Comparison of ENCODE assay signal across 8 cellular contexts in the genomic region with DNA sequence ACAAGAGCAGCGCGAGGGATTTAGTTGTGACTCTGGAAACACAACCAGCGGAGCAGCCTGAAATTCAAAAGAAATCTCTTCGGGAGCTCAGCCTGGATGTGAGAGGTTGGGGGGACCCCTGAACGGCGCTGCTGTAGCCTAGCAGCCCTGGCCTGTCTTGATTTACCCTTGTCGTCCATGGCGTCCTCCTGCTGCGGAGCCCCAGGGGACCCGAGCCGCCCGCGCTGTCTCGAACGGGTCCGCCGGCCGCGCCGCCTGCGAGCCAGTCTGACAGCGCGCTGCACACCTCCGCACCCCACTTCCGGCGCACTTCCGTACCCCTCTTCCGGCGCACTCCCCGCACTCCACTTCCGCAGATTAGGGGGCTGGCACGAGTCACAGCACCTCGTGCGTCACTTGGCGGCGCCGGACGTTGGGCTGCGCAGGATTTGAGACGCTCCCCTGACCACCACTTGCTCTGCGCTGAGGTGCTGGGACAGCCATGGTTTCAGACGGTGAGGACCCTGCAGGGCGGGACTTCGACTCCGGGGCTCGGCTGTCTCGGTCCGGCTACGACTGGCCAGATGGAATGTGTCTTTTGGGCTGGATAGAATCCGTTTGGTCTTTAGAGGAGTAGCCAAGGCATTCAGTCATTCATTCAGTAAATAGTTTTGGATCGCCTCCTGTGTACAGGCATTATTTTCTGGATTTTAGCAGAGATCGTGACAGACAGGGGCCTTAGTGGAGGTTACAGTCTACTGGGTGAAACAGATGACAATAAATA. TPM values are rescaled to one million over a fixed set of nuclear protein-coding genes. Genes with fewer than 3 reads are reported as not detected.
DNase-seq lines count a peak whose midpoint lies in the region; ATAC-seq, FAIRE-seq and TF ChIP-seq lines count a peak whose summit lies in the region.

A gene (minus strand): TSS at position 308 of the 763 bp plus-strand sequence. CDS start 129 bp downstream, at position 179.
A gene (plus strand): TSS at position 451 of the 763 bp plus-strand sequence. CDS start 31 bp downstream, at position 482.

- no peaks in the 10 kb centered on the region for H3K27me3 ChIP-seq in body of pancreas
- H3K27me3 ChIP-seq in sigmoid colon: no peaks in the 10 kb centered on the region

- TF ChIP-seq CTCF in 22Rv1 (IDR thresholded peaks at IDR 0.05) (no peak), body of pancreas (IDR thresholded peaks at IDR 0.05) (no peak), sigmoid colon (IDR thresholded peaks at IDR 0.05) (no peak)

- H3K9me3 ChIP-seq in body of pancreas (no peaks in the 10 kb centered on the region), sigmoid colon (no peaks in the 10 kb centered on the region)

- peak; percentile 47 for FAIRE-seq in TTC549 (lab: Jason Lieb, UNC)

- H3K4me3 ChIP-seq in body of pancreas: peak within 1 kb of the TSS; percentile 77 to 96
- peak within 1 kb of the TSS; percentile 77 to 91 (median 84) for H3K4me3 ChIP-seq in sigmoid colon

- DNase-seq in NCI-H2107 treated with DMSO at 0.1 percent for 48 hours (lab: John Stamatoyannopoulos, UW; ENCODE audit: unreplicated experiment) (peak; percentile 95), body of pancreas (peak; percentile 94 to 97 (median 96)), iPS DF 19.7 (ENCODE audit: low read depth, low spot score) (peak; percentile 92), sigmoid colon (peak; percentile 98)

- 0% methylated on average over 12 to 52 of the region's 52 CpGs for WGBS in body of pancreas, 2 donors
- WGBS in sigmoid colon, 2 donors: 0% methylated on average over 52 of the region's 52 CpGs

- peak within 1 kb of the TSS; percentile 76 for H3K27ac ChIP-seq in 22Rv1
- H3K27ac ChIP-seq in body of pancreas: peak within 1 kb of the TSS; percentile 68 to 81 (median 76)
- H3K27ac ChIP-seq in sigmoid colon: peak within 1 kb of the TSS; percentile 81 to 92 (median 84)

- peak in 1 of 4 donors; percentile 43 for TF ChIP-seq EP300 in sigmoid colon (IDR thresholded peaks at IDR 0.05)

- peaks cover 13% of the 10 kb centered on the region for H3K4me1 ChIP-seq in body of pancreas
- H3K4me1 ChIP-seq in sigmoid colon: peaks cover 0 to 23% (median 14%) of the 10 kb centered on the region in 4 donors

- peak; percentile 61 to 90 (median 87) for TF ChIP-seq POLR2A in body of pancreas (IDR thresholded peaks at IDR 0.05)
- peak; percentile 58 to 59 for TF ChIP-seq POLR2A in sigmoid colon (IDR thresholded peaks at IDR 0.05)

- intact Hi-C loops in body of pancreas (cut with DNase I) (no loop called here), sigmoid colon (cut with DNase I) (loop anchor here (5.0 to 10.0 kb wide), 2 partner anchors 51 to 879 kb away; a partner anchor contains a TSS)

- ATAC-seq in GM18520 (IDR thresholded peaks at IDR 0.05; ENCODE audit: unreplicated experiment) (peak; percentile 93), HG03064 (IDR thresholded peaks at IDR 0.05; ENCODE audit: low read depth, unreplicated experiment) (peak; percentile 95), body of pancreas (peak; percentile 100)

- H3K36me3 ChIP-seq in body of pancreas (replicated peaks in 1 of 2; ENCODE audit: insufficient read depth in 1 of 2, low read depth in 2 of 2): peaks cover 13 to 16% of the 10 kb centered on the region in 2 donors
- peaks cover 15 to 34% (median 24%) of the 10 kb centered on the region in 4 donors for H3K36me3 ChIP-seq in sigmoid colon

RNA-seq across cellular contexts. Expression of the first gene that starts in this region (rescaled TPM):
- total RNA-seq in body of pancreas (100 to 1,000 TPM in 1 of 2 donors, 10 to 100 TPM in 1; 58.9 to 182 TPM), sigmoid colon (100 to 1,000 TPM; 102 to 155 (median 109) TPM)
- polyA plus RNA-seq in sigmoid colon: 10 to 100 TPM; 23.1 to 33.2 (median 25.2) TPM

RNA-seq across cellular contexts. Expression of the second gene that starts in this region (rescaled TPM):
- total RNA-seq in body of pancreas (10 to 100 TPM in 1 of 2 donors, 1 to 10 TPM in 1; 8.6 to 16.2 TPM), sigmoid colon (10 to 100 TPM; 16.4 to 20.8 (median 19.3) TPM)
- polyA plus RNA-seq in sigmoid colon: 10 to 100 TPM in 2 of 3 donors, 1 to 10 TPM in 1; 9.2 to 13.2 (median 10.2) TPM

Comparison
In these comparisons a context has a peak if more than half of its experiments do, and no peak if none do; other contexts are left out.
1. Peak in every context shown above with its lines: DNase-seq, ATAC-seq, H3K4me3 ChIP-seq and H3K27ac ChIP-seq.